ENCODE assay signal across 1 cellular context in the genomic region with DNA sequence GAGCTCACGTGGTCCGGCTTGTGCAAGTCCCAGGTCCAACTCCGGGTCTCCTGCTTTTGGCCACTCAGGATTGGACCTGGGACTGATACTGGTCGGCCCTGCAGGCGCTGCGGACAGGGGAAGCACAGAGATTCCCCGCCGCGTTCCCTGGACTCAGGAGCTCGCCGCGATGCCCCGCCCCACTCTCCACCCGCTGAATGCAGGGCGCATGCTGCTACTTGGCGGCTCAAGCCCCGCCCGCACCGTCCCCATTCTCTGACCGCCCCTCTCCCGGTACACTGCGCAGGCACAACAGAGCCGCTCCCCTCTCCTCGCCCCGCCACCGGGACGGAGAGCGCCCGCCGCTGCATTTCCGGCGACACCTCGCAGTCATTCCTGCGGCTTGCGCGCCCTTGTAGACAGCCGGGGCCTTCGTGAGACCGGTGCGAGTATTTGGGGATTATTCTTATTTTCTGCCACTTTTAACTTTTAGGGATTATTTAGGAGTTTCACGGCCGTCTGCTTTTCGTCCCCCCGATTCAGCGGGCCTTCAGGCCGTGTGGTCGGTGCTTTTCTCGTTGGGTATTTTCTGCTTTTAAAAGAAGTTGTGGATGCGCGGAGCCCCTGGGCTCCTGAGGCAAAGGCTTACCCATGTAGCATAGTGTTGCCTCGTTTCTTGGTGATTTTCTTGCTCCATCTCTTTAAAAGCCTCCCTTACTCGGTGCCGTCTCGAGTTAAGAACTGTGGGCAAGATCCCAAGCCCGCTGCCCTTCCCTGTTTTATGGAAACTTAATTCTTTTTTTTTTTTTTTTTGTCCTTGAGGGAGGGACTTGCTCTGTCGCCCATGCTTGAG.
TF ChIP-seq lines count a peak whose summit lies in the region.

A gene (plus strand): TSS at position 251 of the 832 bp plus-strand sequence. CDS start 1,544 bp downstream, outside the sequence.

TF ChIP-seq in HEK293, 187 proteins besides CTCF, POLR2A, EP300 and RAD21 (continued from another document):
- TF ChIP-seq, protein P1, sequence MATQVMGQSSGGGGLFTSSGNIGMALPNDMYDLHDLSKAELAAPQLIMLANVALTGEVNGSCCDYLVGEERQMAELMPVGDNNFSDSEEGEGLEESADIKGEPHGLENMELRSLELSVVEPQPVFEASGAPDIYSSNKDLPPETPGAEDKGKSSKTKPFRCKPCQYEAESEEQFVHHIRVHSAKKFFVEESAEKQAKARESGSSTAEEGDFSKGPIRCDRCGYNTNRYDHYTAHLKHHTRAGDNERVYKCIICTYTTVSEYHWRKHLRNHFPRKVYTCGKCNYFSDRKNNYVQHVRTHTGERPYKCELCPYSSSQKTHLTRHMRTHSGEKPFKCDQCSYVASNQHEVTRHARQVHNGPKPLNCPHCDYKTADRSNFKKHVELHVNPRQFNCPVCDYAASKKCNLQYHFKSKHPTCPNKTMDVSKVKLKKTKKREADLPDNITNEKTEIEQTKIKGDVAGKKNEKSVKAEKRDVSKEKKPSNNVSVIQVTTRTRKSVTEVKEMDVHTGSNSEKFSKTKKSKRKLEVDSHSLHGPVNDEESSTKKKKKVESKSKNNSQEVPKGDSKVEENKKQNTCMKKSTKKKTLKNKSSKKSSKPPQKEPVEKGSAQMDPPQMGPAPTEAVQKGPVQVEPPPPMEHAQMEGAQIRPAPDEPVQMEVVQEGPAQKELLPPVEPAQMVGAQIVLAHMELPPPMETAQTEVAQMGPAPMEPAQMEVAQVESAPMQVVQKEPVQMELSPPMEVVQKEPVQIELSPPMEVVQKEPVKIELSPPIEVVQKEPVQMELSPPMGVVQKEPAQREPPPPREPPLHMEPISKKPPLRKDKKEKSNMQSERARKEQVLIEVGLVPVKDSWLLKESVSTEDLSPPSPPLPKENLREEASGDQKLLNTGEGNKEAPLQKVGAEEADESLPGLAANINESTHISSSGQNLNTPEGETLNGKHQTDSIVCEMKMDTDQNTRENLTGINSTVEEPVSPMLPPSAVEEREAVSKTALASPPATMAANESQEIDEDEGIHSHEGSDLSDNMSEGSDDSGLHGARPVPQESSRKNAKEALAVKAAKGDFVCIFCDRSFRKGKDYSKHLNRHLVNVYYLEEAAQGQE (tag by site-specific recombination; IDR thresholded peaks at IDR 0.05) = peak; percentile 48; the same call in 1 of the 2 replicates
- TF ChIP-seq ZNF2 (tag by site-specific recombination; IDR thresholded peaks at IDR 0.05) = peak; percentile 66; the same call in 1 of the 2 replicates
- TF ChIP-seq ZNF561 (tag by site-specific recombination; IDR thresholded peaks at IDR 0.05; ENCODE audit: borderline replicate concordance) = peak; percentile 64; the same call in 1 of the 2 replicates
- TF ChIP-seq KLF9 (tag by site-specific recombination; IDR thresholded peaks at IDR 0.05; ENCODE audit: low read depth) = peak; percentile 81
- no peak for TF ChIP-seq HOXA7 (CRISPR knock-in tag; IDR thresholded peaks at IDR 0.05; ENCODE audit: borderline replicate concordance)
- TF ChIP-seq IKZF3 (tag by site-specific recombination; IDR thresholded peaks at IDR 0.05) = peak; percentile 92
- TF ChIP-seq, protein P2, sequence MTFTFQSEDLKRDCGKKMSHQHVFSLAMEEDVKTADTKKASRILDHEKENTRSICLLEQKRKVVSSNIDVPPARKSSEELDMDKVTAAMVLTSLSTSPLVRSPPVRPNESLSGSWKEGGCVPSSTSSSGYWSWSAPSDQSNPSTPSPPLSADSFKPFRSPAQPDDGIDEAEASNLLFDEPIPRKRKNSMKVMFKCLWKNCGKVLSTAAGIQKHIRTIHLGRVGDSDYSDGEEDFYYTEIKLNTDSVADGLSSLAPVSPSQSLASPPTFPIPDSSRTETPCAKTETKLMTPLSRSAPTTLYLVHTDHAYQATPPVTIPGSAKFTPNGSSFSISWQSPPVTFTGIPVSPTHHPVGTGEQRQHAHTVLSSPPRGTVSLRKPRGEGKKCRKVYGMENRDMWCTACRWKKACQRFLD (tag by site-specific recombination; IDR thresholded peaks at IDR 0.05) = no peak
- peak; percentile 54 for TF ChIP-seq KLF1 (tag by site-specific recombination; IDR thresholded peaks at IDR 0.05)
- TF ChIP-seq ZSCAN23 (tag by site-specific recombination; IDR thresholded peaks at IDR 0.05) = no peak
- TF ChIP-seq, protein P3, sequence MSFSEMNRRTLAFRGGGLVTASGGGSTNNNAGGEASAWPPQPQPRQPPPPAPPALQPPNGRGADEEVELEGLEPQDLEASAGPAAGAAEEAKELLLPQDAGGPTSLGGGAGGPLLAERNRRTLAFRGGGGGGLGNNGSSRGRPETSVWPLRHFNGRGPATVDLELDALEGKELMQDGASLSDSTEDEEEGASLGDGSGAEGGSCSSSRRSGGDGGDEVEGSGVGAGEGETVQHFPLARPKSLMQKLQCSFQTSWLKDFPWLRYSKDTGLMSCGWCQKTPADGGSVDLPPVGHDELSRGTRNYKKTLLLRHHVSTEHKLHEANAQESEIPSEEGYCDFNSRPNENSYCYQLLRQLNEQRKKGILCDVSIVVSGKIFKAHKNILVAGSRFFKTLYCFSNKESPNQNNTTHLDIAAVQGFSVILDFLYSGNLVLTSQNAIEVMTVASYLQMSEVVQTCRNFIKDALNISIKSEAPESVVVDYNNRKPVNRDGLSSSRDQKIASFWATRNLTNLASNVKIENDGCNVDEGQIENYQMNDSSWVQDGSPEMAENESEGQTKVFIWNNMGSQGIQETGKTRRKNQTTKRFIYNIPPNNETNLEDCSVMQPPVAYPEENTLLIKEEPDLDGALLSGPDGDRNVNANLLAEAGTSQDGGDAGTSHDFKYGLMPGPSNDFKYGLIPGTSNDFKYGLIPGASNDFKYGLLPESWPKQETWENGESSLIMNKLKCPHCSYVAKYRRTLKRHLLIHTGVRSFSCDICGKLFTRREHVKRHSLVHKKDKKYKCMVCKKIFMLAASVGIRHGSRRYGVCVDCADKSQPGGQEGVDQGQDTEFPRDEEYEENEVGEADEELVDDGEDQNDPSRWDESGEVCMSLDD (tag by site-specific recombination; IDR thresholded peaks at IDR 0.05) = 0 out of 2 replicates have a peak, but pooled peaks have one; percentile 55
- TF ChIP-seq ZNF610 (tag by site-specific recombination; IDR thresholded peaks at IDR 0.05; ENCODE audit: borderline replicate concordance) = peak; percentile 93
- peak; percentile 43; the same call in 1 of the 2 replicates for TF ChIP-seq ZNF341 (tag by site-specific recombination; IDR thresholded peaks at IDR 0.05; ENCODE audit: low read depth)
- TF ChIP-seq GLIS1 (tag by site-specific recombination; IDR thresholded peaks at IDR 0.05) = peak; percentile 28; the same call in 1 of the 2 replicates
- 0 out of 2 replicates have a peak, but pooled peaks have one; percentile 32 for TF ChIP-seq ZNF843 (tag by site-specific recombination; IDR thresholded peaks at IDR 0.05)
- TF ChIP-seq, protein P4, sequence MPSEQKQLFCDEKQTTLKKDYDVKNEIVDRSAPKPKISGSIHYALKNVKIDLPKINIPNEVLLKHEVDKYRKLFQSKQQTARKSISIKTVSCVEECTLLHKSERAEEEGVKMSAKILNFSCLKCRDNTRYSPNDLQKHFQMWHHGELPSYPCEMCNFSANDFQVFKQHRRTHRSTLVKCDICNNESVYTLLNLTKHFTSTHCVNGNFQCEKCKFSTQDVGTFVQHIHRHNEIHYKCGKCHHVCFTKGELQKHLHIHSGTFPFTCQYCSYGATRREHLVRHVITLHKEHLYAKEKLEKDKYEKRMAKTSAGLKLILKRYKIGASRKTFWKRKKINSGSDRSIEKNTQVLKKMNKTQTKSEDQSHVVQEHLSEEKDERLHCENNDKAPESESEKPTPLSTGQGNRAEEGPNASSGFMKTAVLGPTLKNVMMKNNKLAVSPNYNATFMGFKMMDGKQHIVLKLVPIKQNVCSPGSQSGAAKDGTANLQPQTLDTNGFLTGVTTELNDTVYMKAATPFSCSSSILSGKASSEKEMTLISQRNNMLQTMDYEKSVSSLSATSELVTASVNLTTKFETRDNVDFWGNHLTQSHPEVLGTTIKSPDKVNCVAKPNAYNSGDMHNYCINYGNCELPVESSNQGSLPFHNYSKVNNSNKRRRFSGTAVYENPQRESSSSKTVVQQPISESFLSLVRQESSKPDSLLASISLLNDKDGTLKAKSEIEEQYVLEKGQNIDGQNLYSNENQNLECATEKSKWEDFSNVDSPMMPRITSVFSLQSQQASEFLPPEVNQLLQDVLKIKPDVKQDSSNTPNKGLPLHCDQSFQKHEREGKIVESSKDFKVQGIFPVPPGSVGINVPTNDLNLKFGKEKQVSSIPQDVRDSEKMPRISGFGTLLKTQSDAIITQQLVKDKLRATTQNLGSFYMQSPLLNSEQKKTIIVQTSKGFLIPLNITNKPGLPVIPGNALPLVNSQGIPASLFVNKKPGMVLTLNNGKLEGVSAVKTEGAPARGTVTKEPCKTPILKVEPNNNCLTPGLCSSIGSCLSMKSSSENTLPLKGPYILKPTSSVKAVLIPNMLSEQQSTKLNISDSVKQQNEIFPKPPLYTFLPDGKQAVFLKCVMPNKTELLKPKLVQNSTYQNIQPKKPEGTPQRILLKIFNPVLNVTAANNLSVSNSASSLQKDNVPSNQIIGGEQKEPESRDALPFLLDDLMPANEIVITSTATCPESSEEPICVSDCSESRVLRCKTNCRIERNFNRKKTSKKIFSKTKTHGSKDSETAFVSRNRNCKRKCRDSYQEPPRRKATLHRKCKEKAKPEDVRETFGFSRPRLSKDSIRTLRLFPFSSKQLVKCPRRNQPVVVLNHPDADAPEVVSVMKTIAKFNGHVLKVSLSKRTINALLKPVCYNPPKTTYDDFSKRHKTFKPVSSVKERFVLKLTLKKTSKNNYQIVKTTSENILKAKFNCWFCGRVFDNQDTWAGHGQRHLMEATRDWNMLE (tag by site-specific recombination; conservative IDR thresholded peaks at IDR 0.05; ENCODE audit: low read depth) = no peak
- TF ChIP-seq, protein P5, sequence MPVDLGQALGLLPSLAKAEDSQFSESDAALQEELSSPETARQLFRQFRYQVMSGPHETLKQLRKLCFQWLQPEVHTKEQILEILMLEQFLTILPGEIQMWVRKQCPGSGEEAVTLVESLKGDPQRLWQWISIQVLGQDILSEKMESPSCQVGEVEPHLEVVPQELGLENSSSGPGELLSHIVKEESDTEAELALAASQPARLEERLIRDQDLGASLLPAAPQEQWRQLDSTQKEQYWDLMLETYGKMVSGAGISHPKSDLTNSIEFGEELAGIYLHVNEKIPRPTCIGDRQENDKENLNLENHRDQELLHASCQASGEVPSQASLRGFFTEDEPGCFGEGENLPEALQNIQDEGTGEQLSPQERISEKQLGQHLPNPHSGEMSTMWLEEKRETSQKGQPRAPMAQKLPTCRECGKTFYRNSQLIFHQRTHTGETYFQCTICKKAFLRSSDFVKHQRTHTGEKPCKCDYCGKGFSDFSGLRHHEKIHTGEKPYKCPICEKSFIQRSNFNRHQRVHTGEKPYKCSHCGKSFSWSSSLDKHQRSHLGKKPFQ (tag by site-specific recombination; IDR thresholded peaks at IDR 0.05) = peak; percentile 30; the same call in 1 of the 2 replicates
- TF ChIP-seq ZNF24 (tag by site-specific recombination; IDR thresholded peaks at IDR 0.05) = 0 out of 2 replicates have a peak, but pooled peaks have one; percentile 22
- TF ChIP-seq ZBTB21 (tag by site-specific recombination; IDR thresholded peaks at IDR 0.05) = no peak
- no peak for TF ChIP-seq ZNF114 (tag by site-specific recombination; IDR thresholded peaks at IDR 0.05)
- TF ChIP-seq ZFHX2 (tag by site-specific recombination; conservative IDR thresholded peaks at IDR 0.05) = no peak
- no peak for TF ChIP-seq ZNF521 (tag by site-specific recombination; IDR thresholded peaks at IDR 0.05)
